Comparison of ENCODE assay signal across 1 cellular context in the genomic region with DNA sequence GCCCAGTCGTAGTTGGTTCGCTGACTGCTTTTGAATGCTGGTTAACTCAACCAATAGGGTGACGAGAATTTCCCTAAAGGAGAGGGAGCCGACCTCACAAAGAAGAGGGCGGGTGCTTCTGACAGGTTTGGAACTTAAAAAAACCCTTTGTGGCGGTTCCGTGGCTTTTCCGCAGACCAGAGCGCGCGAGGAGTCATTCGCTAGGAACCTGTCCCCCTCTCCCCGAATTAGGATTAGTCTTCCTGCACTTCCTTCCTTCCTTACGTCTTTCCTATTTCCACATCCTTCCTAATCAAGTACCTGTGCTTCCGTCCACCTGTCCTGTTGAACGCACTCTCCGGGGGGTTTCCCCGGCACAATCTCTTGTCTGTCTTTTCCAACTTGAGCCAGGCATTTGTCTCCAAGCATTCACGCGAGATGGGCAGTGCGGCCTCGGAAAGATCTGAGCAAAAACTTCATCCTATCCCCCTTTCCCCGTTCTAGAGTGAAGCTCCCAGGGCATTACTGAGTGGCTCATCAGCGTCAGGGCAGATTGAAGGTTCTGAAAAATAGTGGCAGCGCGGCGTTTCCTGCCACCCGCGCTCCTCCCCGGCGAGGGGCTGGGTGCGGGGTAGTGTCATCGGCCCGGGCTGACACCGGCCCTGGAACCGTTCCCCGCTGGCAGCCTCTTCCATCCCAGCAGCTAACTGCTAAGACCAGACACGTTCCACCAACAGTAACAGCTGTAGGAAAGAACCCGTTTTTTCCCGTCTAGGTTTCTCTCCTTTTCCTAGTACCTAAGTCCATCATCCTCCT.
TF ChIP-seq lines count a peak whose summit lies in the region.

No MANE protein-coding gene starts in this region.

TF ChIP-seq in HepG2, 621 proteins besides CTCF, POLR2A, EP300 and RAD21 (continued from another document):
- TF ChIP-seq ZFP91 (CRISPR knock-in tag; IDR thresholded peaks at IDR 0.05; ENCODE audit: borderline replicate concordance) (peak; percentile 58; the same call in 1 of the 2 replicates), HIVEP1 (CRISPR knock-in tag; IDR thresholded peaks at IDR 0.05) (0 out of 2 replicates have a peak, but pooled peaks have one; percentile 47), ETV6 (CRISPR knock-in tag; conservative IDR thresholded peaks at IDR 0.05) (peak; percentile 19; the same call in 1 of the 2 replicates), ZFP36L1 (CRISPR knock-in tag; IDR thresholded peaks at IDR 0.05) (peak; percentile 63), PRMT3 (CRISPR knock-in tag; IDR thresholded peaks at IDR 0.05; ENCODE audit: borderline replicate concordance, low read depth) (no peak), SMC3 (IDR thresholded peaks at IDR 0.05; ENCODE audit: low read length) (no peak), MTERF4 (CRISPR knock-in tag; IDR thresholded peaks at IDR 0.05) (no peak; the same call in 1 of the 2 replicates), HHEX (CRISPR knock-in tag; IDR thresholded peaks at IDR 0.05) (no peak), ZNF451 (CRISPR knock-in tag; IDR thresholded peaks at IDR 0.05) (no peak), ZNF557 (CRISPR knock-in tag; IDR thresholded peaks at IDR 0.05) (no peak), ZNF441 (CRISPR knock-in tag; IDR thresholded peaks at IDR 0.05; ENCODE audit: borderline replicate concordance) (0 out of 2 replicates have a peak, but pooled peaks have one; percentile 27), ZBTB7B (CRISPR knock-in tag; IDR thresholded peaks at IDR 0.05) (no peak), ELK4 (CRISPR knock-in tag; IDR thresholded peaks at IDR 0.05; ENCODE audit: borderline replicate concordance) (no peak), PITX1 (CRISPR knock-in tag; IDR thresholded peaks at IDR 0.05) (no peak), ZNF724P (CRISPR knock-in tag; IDR thresholded peaks at IDR 0.05; ENCODE audit: borderline replicate concordance) (0 out of 2 replicates have a peak, but pooled peaks have one; percentile 52), ZFP37 (CRISPR knock-in tag; IDR thresholded peaks at IDR 0.05; ENCODE audit: borderline replicate concordance) (no peak), ZNF512 (CRISPR knock-in tag; IDR thresholded peaks at IDR 0.05) (no peak), ZNF142 (CRISPR knock-in tag; IDR thresholded peaks at IDR 0.05) (no peak), ADNP (CRISPR knock-in tag; IDR thresholded peaks at IDR 0.05) (no peak), TFAP4 (IDR thresholded peaks at IDR 0.05; ENCODE audit: borderline replicate concordance, low read depth) (peak; percentile 44; the same call in 1 of the 2 replicates), SMAD1 (CRISPR knock-in tag; IDR thresholded peaks at IDR 0.05; ENCODE audit: borderline replicate concordance, low read depth) (0 out of 2 replicates have a peak, but pooled peaks have one; percentile 29), SP2 (CRISPR knock-in tag; IDR thresholded peaks at IDR 0.05) (peak; percentile 96), MTF1 (CRISPR knock-in tag; IDR thresholded peaks at IDR 0.05) (no peak), TFDP2 (CRISPR knock-in tag; IDR thresholded peaks at IDR 0.05) (peak; percentile 77), ATAD3A (CRISPR knock-in tag; IDR thresholded peaks at IDR 0.05) (0 out of 2 replicates have a peak, but pooled peaks have one; percentile 64), ZNF672 (CRISPR knock-in tag; IDR thresholded peaks at IDR 0.05) (no peak), ZNF234 (CRISPR knock-in tag; conservative IDR thresholded peaks at IDR 0.05) (no peak)
- TF ChIP-seq, protein P1, sequence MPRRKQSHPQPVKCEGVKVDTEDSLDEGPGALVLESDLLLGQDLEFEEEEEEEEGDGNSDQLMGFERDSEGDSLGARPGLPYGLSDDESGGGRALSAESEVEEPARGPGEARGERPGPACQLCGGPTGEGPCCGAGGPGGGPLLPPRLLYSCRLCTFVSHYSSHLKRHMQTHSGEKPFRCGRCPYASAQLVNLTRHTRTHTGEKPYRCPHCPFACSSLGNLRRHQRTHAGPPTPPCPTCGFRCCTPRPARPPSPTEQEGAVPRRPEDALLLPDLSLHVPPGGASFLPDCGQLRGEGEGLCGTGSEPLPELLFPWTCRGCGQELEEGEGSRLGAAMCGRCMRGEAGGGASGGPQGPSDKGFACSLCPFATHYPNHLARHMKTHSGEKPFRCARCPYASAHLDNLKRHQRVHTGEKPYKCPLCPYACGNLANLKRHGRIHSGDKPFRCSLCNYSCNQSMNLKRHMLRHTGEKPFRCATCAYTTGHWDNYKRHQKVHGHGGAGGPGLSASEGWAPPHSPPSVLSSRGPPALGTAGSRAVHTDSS (CRISPR knock-in tag; conservative IDR thresholded peaks at IDR 0.05) = no peak
